1 cellular context compared by ENCODE assay signal in the genomic region with DNA sequence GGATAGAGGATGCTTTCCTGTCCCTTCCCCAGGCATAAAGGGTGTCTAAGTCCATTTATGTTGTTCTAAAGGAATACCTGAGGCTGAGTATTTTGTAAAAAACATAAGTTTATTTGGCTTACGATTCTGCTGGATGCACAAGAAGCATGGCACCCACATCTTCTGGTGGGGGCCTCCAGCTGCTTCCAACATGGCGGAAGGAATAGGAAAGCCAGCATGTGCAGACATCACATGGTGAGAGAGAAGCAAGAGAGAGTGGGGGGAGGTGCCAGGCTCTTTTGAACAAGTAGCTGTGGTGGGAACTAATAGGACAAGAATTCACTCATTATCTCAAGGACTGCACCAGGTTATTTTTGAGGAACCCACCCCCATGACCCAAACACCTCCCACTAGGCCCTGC.
TF ChIP-seq lines count a peak whose summit lies in the region.

No MANE protein-coding gene starts in this region.

TF ChIP-seq in WTC11, 78 proteins besides CTCF, POLR2A, EP300 and RAD21:
- TF ChIP-seq ZNF317 (CRISPR knock-in tag; IDR thresholded peaks at IDR 0.05; ENCODE audit: borderline replicate concordance, low read depth): no peak
- TF ChIP-seq ZNF423 (CRISPR knock-in tag; IDR thresholded peaks at IDR 0.05): peak; percentile 52
